Comparison of ENCODE assay signal across 1 cellular context in the genomic region with DNA sequence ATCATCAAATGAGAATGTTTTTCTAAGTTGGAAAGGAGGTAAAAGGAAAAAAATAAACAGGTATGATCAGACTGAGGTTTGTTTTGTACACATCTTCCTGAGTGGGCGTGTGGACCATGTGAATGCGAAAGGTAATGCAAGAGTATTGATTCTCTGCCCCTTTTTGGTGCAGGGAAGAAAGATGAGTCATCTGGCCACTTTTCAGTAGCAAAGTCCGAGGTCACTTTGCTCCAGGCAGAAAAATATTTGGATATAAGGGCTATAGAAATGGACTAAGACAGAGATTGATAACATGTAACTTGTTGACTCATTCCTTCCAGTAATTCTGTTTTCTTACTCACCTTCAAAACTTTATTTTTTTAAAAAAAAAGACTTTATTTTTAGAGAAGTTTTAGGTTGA.
TF ChIP-seq lines count a peak whose summit lies in the region.

No MANE protein-coding gene starts in this region.

TF ChIP-seq in HepG2, 621 proteins besides CTCF, POLR2A, EP300 and RAD21 (continued from another document and continues in another):
- TF ChIP-seq, protein P1, sequence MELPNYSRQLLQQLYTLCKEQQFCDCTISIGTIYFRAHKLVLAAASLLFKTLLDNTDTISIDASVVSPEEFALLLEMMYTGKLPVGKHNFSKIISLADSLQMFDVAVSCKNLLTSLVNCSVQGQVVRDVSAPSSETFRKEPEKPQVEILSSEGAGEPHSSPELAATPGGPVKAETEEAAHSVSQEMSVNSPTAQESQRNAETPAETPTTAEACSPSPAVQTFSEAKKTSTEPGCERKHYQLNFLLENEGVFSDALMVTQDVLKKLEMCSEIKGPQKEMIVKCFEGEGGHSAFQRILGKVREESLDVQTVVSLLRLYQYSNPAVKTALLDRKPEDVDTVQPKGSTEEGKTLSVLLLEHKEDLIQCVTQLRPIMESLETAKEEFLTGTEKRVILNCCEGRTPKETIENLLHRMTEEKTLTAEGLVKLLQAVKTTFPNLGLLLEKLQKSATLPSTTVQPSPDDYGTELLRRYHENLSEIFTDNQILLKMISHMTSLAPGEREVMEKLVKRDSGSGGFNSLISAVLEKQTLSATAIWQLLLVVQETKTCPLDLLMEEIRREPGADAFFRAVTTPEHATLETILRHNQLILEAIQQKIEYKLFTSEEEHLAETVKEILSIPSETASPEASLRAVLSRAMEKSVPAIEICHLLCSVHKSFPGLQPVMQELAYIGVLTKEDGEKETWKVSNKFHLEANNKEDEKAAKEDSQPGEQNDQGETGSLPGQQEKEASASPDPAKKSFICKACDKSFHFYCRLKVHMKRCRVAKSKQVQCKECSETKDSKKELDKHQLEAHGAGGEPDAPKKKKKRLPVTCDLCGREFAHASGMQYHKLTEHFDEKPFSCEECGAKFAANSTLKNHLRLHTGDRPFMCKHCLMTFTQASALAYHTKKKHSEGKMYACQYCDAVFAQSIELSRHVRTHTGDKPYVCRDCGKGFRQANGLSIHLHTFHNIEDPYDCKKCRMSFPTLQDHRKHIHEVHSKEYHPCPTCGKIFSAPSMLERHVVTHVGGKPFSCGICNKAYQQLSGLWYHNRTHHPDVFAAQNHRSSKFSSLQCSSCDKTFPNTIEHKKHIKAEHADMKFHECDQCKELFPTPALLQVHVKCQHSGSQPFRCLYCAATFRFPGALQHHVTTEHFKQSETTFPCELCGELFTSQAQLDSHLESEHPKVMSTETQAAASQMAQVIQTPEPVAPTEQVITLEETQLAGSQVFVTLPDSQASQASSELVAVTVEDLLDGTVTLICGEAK (IDR thresholded peaks at IDR 0.05), result no peak
- TF ChIP-seq, protein P1 (CRISPR knock-in tag; IDR thresholded peaks at IDR 0.05), result no peak
- TF ChIP-seq NCOA2 (CRISPR knock-in tag; IDR thresholded peaks at IDR 0.05) (peak; percentile 85), ISL2 (CRISPR knock-in tag; IDR thresholded peaks at IDR 0.05) (peak; percentile 54; the same call in 1 of the 2 replicates), MEF2D (CRISPR knock-in tag; IDR thresholded peaks at IDR 0.05) (peak; percentile 50; the same call in 1 of the 2 replicates), DPF2 (CRISPR knock-in tag; IDR thresholded peaks at IDR 0.05; ENCODE audit: borderline replicate concordance, low read depth) (peak; percentile 64; the same call in 1 of the 2 replicates), GZF1 (CRISPR knock-in tag; IDR thresholded peaks at IDR 0.05) (no peak), ZNF772 (CRISPR knock-in tag; IDR thresholded peaks at IDR 0.05) (no peak), TEAD3 (CRISPR knock-in tag; optimal IDR thresholded peaks at IDR 0.05; ENCODE audit: borderline replicate concordance) (peak; percentile 53), ZKSCAN8 (CRISPR knock-in tag; IDR thresholded peaks at IDR 0.05; ENCODE audit: borderline replicate concordance) (no peak), DNMT1 (CRISPR knock-in tag; IDR thresholded peaks at IDR 0.05) (no peak), PCBP1 (IDR thresholded peaks at IDR 0.05; ENCODE audit: borderline replicate concordance, low read depth, low read length) (no peak), ZNF850 (CRISPR knock-in tag; conservative IDR thresholded peaks at IDR 0.05) (no peak), ZBTB21 (CRISPR knock-in tag; IDR thresholded peaks at IDR 0.05) (no peak), ZNF160 (CRISPR knock-in tag; IDR thresholded peaks at IDR 0.05) (no peak), CCDC6 (CRISPR knock-in tag; IDR thresholded peaks at IDR 0.05) (no peak), ZNF652 (CRISPR knock-in tag; IDR thresholded peaks at IDR 0.05; ENCODE audit: borderline replicate concordance, low read depth) (no peak; the same call in 1 of the 2 replicates), TCF12 (IDR thresholded peaks at IDR 0.05) (no peak), TCF12 (CRISPR knock-in tag; IDR thresholded peaks at IDR 0.05) (no peak), ETV6 (CRISPR knock-in tag; conservative IDR thresholded peaks at IDR 0.05) (no peak), HNRNPH1 (optimal IDR thresholded peaks at IDR 0.05; ENCODE audit: low read depth, low read length) (no peak), ZNF136 (CRISPR knock-in tag; IDR thresholded peaks at IDR 0.05; ENCODE audit: low read depth) (no peak), ARNT2 (CRISPR knock-in tag; IDR thresholded peaks at IDR 0.05; ENCODE audit: low read depth) (no peak), ZNF337 (CRISPR knock-in tag; IDR thresholded peaks at IDR 0.05; ENCODE audit: borderline replicate concordance, low read depth) (no peak), ZNF543 (CRISPR knock-in tag; IDR thresholded peaks at IDR 0.05) (no peak), FOSL1 (CRISPR knock-in tag; IDR thresholded peaks at IDR 0.05; ENCODE audit: borderline replicate concordance) (peak; percentile 95), ZNF24 (IDR thresholded peaks at IDR 0.05) (no peak)
- TF ChIP-seq, protein P2, sequence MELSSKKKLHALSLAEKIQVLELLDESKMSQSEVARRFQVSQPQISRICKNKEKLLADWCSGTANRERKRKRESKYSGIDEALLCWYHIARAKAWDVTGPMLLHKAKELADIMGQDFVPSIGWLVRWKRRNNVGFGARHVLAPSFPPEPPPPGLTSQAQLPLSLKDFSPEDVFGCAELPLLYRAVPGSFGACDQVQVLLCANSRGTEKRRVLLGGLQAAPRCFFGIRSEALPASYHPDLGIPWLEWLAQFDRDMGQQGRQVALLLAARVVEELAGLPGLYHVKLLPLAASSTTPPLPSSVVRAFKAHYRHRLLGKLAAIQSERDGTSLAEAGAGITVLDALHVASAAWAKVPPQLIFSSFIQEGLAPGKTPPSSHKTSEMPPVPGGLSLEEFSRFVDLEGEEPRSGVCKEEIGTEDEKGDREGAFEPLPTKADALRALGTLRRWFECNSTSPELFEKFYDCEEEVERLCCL (CRISPR knock-in tag; IDR thresholded peaks at IDR 0.05; ENCODE audit: borderline replicate concordance), result no peak
- TF ChIP-seq, protein P3, sequence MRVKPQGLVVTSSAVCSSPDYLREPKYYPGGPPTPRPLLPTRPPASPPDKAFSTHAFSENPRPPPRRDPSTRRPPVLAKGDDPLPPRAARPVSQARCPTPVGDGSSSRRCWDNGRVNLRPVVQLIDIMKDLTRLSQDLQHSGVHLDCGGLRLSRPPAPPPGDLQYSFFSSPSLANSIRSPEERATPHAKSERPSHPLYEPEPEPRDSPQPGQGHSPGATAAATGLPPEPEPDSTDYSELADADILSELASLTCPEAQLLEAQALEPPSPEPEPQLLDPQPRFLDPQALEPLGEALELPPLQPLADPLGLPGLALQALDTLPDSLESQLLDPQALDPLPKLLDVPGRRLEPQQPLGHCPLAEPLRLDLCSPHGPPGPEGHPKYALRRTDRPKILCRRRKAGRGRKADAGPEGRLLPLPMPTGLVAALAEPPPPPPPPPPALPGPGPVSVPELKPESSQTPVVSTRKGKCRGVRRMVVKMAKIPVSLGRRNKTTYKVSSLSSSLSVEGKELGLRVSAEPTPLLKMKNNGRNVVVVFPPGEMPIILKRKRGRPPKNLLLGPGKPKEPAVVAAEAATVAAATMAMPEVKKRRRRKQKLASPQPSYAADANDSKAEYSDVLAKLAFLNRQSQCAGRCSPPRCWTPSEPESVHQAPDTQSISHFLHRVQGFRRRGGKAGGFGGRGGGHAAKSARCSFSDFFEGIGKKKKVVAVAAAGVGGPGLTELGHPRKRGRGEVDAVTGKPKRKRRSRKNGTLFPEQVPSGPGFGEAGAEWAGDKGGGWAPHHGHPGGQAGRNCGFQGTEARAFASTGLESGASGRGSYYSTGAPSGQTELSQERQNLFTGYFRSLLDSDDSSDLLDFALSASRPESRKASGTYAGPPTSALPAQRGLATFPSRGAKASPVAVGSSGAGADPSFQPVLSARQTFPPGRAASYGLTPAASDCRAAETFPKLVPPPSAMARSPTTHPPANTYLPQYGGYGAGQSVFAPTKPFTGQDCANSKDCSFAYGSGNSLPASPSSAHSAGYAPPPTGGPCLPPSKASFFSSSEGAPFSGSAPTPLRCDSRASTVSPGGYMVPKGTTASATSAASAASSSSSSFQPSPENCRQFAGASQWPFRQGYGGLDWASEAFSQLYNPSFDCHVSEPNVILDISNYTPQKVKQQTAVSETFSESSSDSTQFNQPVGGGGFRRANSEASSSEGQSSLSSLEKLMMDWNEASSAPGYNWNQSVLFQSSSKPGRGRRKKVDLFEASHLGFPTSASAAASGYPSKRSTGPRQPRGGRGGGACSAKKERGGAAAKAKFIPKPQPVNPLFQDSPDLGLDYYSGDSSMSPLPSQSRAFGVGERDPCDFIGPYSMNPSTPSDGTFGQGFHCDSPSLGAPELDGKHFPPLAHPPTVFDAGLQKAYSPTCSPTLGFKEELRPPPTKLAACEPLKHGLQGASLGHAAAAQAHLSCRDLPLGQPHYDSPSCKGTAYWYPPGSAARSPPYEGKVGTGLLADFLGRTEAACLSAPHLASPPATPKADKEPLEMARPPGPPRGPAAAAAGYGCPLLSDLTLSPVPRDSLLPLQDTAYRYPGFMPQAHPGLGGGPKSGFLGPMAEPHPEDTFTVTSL (CRISPR knock-in tag; IDR thresholded peaks at IDR 0.05; ENCODE audit: borderline replicate concordance), result peak; percentile 86
- TF ChIP-seq, protein P4, sequence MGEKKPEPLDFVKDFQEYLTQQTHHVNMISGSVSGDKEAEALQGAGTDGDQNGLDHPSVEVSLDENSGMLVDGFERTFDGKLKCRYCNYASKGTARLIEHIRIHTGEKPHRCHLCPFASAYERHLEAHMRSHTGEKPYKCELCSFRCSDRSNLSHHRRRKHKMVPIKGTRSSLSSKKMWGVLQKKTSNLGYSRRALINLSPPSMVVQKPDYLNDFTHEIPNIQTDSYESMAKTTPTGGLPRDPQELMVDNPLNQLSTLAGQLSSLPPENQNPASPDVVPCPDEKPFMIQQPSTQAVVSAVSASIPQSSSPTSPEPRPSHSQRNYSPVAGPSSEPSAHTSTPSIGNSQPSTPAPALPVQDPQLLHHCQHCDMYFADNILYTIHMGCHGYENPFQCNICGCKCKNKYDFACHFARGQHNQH (CRISPR knock-in tag; IDR thresholded peaks at IDR 0.05), result peak; percentile 51; the same call in 1 of the 2 replicates
- TF ChIP-seq, protein P5, sequence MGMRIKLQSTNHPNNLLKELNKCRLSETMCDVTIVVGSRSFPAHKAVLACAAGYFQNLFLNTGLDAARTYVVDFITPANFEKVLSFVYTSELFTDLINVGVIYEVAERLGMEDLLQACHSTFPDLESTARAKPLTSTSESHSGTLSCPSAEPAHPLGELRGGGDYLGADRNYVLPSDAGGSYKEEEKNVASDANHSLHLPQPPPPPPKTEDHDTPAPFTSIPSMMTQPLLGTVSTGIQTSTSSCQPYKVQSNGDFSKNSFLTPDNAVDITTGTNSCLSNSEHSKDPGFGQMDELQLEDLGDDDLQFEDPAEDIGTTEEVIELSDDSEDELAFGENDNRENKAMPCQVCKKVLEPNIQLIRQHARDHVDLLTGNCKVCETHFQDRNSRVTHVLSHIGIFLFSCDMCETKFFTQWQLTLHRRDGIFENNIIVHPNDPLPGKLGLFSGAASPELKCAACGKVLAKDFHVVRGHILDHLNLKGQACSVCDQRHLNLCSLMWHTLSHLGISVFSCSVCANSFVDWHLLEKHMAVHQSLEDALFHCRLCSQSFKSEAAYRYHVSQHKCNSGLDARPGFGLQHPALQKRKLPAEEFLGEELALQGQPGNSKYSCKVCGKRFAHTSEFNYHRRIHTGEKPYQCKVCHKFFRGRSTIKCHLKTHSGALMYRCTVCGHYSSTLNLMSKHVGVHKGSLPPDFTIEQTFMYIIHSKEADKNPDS (CRISPR knock-in tag; IDR thresholded peaks at IDR 0.05), result no peak
- TF ChIP-seq, protein P6, sequence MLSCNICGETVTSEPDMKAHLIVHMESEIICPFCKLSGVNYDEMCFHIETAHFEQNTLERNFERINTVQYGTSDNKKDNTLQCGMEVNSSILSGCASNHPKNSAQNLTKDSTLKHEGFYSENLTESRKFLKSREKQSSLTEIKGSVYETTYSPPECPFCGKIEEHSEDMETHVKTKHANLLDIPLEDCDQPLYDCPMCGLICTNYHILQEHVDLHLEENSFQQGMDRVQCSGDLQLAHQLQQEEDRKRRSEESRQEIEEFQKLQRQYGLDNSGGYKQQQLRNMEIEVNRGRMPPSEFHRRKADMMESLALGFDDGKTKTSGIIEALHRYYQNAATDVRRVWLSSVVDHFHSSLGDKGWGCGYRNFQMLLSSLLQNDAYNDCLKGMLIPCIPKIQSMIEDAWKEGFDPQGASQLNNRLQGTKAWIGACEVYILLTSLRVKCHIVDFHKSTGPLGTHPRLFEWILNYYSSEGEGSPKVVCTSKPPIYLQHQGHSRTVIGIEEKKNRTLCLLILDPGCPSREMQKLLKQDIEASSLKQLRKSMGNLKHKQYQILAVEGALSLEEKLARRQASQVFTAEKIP (CRISPR knock-in tag; IDR thresholded peaks at IDR 0.05; ENCODE audit: borderline replicate concordance), result no peak
- TF ChIP-seq, protein P7, sequence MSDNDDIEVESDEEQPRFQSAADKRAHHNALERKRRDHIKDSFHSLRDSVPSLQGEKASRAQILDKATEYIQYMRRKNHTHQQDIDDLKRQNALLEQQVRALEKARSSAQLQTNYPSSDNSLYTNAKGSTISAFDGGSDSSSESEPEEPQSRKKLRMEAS (IDR thresholded peaks at IDR 0.05), result 0 out of 2 replicates have a peak, but pooled peaks have one; percentile 19
- TF ChIP-seq, protein P8, sequence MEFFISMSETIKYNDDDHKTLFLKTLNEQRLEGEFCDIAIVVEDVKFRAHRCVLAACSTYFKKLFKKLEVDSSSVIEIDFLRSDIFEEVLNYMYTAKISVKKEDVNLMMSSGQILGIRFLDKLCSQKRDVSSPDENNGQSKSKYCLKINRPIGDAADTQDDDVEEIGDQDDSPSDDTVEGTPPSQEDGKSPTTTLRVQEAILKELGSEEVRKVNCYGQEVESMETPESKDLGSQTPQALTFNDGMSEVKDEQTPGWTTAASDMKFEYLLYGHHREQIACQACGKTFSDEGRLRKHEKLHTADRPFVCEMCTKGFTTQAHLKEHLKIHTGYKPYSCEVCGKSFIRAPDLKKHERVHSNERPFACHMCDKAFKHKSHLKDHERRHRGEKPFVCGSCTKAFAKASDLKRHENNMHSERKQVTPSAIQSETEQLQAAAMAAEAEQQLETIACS (CRISPR knock-in tag; IDR thresholded peaks at IDR 0.05), result no peak
